In the genomic region with DNA sequence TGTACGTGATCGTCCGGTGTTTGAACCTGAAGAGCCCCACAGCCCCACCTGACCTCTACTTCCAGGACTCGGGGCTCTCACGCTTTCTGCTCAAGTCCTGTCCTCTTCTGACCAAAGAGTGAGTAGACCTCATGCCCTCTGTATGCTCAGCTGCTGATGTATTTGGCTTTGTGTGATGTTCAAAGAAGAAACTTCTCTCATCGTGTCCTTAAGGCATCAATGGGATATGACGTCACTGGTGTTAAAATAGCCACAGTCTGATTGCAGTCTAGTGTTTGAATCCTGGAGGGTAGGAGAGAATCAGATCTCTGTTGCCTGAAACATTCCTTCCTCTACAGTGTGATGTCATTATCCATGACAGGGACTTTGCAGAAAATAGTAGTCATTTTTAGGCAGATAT, we compare ENCODE assay signal across 13 cellular contexts. TPM values are rescaled to one million over a fixed set of nuclear protein-coding genes. Genes with fewer than 3 reads are reported as not detected.
DNase-seq lines count a peak whose midpoint lies in the region; ATAC-seq, FAIRE-seq and TF ChIP-seq lines count a peak whose summit lies in the region.
"Had no signal": no experiment of that assay in that cellular context is flagged by ENCODE, and none has a peak within 500 bp of the region (broad histone marks: within the 10 kb centered on the region; RNA-seq: fewer than 3 reads in every experiment).

No MANE protein-coding gene starts in this region.

- H3K4me1 ChIP-seq in IMR-90 (ENCODE audit: control insufficient read depth, insufficient read depth, low read length) (peaks cover 19% of the 10 kb centered on the region), heart right ventricle (peaks cover 12 to 98% (median 83%) of the 10 kb centered on the region in 9 donors), skeletal muscle tissue (ENCODE audit: control insufficient read depth in 3 of 3, insufficient read depth in 3 of 3, low read length in 3 of 3) (peaks cover 35 to 50% (median 50%) of the 10 kb centered on the region in 3 donors)

- peaks cover 14% of the 10 kb centered on the region for H3K36me3 ChIP-seq in IMR-90 (ENCODE audit: control insufficient read depth, insufficient read depth, low read length)
- H3K36me3 ChIP-seq in heart right ventricle = peaks cover 0 to 78% (median 22%) of the 10 kb centered on the region in 9 donors
- H3K36me3 ChIP-seq in skeletal muscle tissue (ENCODE audit: control insufficient read depth in 3 of 3, insufficient read depth in 3 of 3, low read length in 3 of 3) = peaks cover 4 to 20% (median 8%) of the 10 kb centered on the region in 3 donors

- H2BK20ac ChIP-seq in IMR-90 (ENCODE audit: low read depth, low read length) = no peak overlapping the region

- H4K91ac ChIP-seq in IMR-90 (ENCODE audit: insufficient read depth, low read depth, low read length) = no peak overlapping the region

- in situ Hi-C loops in IMR-90 (cut with MboI; ENCODE audit: low sequenced_read_pairs) = no loop called here

- no peaks in the 10 kb centered on the region for H3K9me3 ChIP-seq in IMR-90 (ENCODE audit: control insufficient read depth, insufficient read depth, low read length)
- H3K9me3 ChIP-seq in heart right ventricle = no peaks in the 10 kb centered on the region
- no peaks in the 10 kb centered on the region for H3K9me3 ChIP-seq in skeletal muscle tissue (ENCODE audit: control insufficient read depth in 3 of 3, low read length in 3 of 3)
- H3K9me3 ChIP-seq: upper lobe of right lung had no signal

- H2BK5ac ChIP-seq in IMR-90 (ENCODE audit: low read depth, low read length, poor library complexity, severe bottlenecking) = no peak overlapping the region

- no peak overlapping the region for H2AK5ac ChIP-seq in IMR-90 (ENCODE audit: low read depth, low read length)

- TF ChIP-seq RAD21 in IMR-90 (IDR thresholded peaks at IDR 0.05; ENCODE audit: low read length) = no peak

- H3K56ac ChIP-seq in IMR-90 (ENCODE audit: extremely low read depth, insufficient read depth, low read length) = no peak overlapping the region

- H3K14ac ChIP-seq in IMR-90 (replicated peaks; ENCODE audit: low read depth, low read length) = peak overlapping the region; percentile 51; the same call in 1 of the 2 replicates

- no peak overlapping the region for H3K9ac ChIP-seq in IMR-90 (ENCODE audit: low read depth, low read length)
- H3K9ac ChIP-seq in skeletal muscle tissue (ENCODE audit: low read depth in 1 of 3, low read length in 3 of 3) = peak overlapping the region in 1 of 3 donors; percentile 35

- 100% methylated on average over 1 of the region's 7 CpGs; no CpG with 5 or more reads in 1 of the 2 experiments for WGBS in IMR-90 (ENCODE audit: extremely low coverage in 2 of 2, insufficient read length in 1 of 2), 2 experiments
- 26 to 47% methylated on average over 7 of the region's 7 CpGs for WGBS in heart right ventricle, 2 donors

- no peaks in the 10 kb centered on the region for H4K20me1 ChIP-seq in IMR-90 (ENCODE audit: insufficient read depth, low read length)

- H3K18ac ChIP-seq in IMR-90 (ENCODE audit: low read depth, low read length) = no peak overlapping the region

- BruUV-seq in IMR-90 (replicated peaks; lab: Mats Ljungman, UMichigan) = no TSS peak

- H4K8ac ChIP-seq in IMR-90 (ENCODE audit: low read depth in 2 of 2, low read length in 2 of 2) = 0 out of 4 replicates have a peak overlapping the region, but pooled peaks of 1 of the 2 experiments have one; percentile 27

- H3K27me3 ChIP-seq in IMR-90 (ENCODE audit: control insufficient read depth, insufficient read depth, low read length) (no peaks in the 10 kb centered on the region), heart right ventricle (no peaks in the 10 kb centered on the region), skeletal muscle tissue (ENCODE audit: control insufficient read depth in 3 of 3, insufficient read depth in 3 of 3, low read length in 3 of 3) (no peaks in the 10 kb centered on the region)
- H3K27me3 ChIP-seq: upper lobe of right lung had no signal

- dilution Hi-C loops in IMR-90 (cut with HindIII; ENCODE audit: low sequenced_read_pairs, unreplicated experiment) = no loop called here

- H2AK9ac ChIP-seq in IMR-90 (replicated peaks; ENCODE audit: low read depth, low read length, poor library complexity) = peak overlapping the region; percentile 26

- no peak overlapping the region for H3K4me2 ChIP-seq in IMR-90 (ENCODE audit: low read depth, low read length)

- no peak overlapping the region; the same call in 1 of the 2 replicates for H3K23ac ChIP-seq in IMR-90 (ENCODE audit: low read depth, low read length)

- H2BK15ac ChIP-seq in IMR-90 (ENCODE audit: low read depth, low read length) = no peak overlapping the region

- peaks cover 24% of the 10 kb centered on the region for H3K9me1 ChIP-seq in IMR-90 (ENCODE audit: insufficient read depth, low read length)

- TF ChIP-seq CTCF in IMR-90 (conservative IDR thresholded peaks at IDR 0.05; ENCODE audit: low read depth, low read length) (no peak), heart right ventricle (IDR thresholded peaks at IDR 0.05) (no peak), D721Med (IDR thresholded peaks at IDR 0.05; ENCODE audit: insufficient read depth, missing control alignments) (no peak)

- CTCF ChIA-PET in IMR-90 (lab: Yijun Ruan, JAX) = no interaction called here

- no peak overlapping the region for H4K5ac ChIP-seq in IMR-90 (ENCODE audit: low read depth, low read length)

- DNase-seq in IMR-90 = peak; percentile 55
- peak; percentile 79 for DNase-seq in RPMI8226
- DNase-seq in heart right ventricle = peak in 1 of 2 donors; percentile 51
- no peak for DNase-seq in NOMO-1 treated with dmso at 0.1 percent for 144 hours (lab: John Stamatoyannopoulos, UW; ENCODE audit: unreplicated experiment)
- DNase-seq in GM19239 (ENCODE audit: insufficient read length, low spot score) = no peak
- DNase-seq in NCI-H128 (lab: John Stamatoyannopoulos, UW; ENCODE audit: unreplicated experiment) = no peak
- no peak for DNase-seq in D721Med (ENCODE audit: insufficient read length, low spot score)
- DNase-seq: activated naive CD4-positive, alpha-beta T cell; DMS 273 treated with DMSO at 0.1 percent for 48 hours; erythroblast; mesenchymal stem cell; upper lobe of right lung had no signal

- no peak overlapping the region for H2AFZ ChIP-seq in IMR-90 (replicated peaks; ENCODE audit: low read length, poor library complexity)

- H3K4me3 ChIP-seq in IMR-90 (ENCODE audit: insufficient read depth, low read depth, low read length) (no peak overlapping the region), heart right ventricle (no peak overlapping the region), skeletal muscle tissue (ENCODE audit: low read length in 3 of 3) (no peak overlapping the region)
- H3K4me3 ChIP-seq: upper lobe of right lung had no signal

- peaks cover 48 to 76% of the 10 kb centered on the region in 2 experiments for H3K79me1 ChIP-seq in IMR-90 (ENCODE audit: low read depth in 1 of 2, low read length in 2 of 2)

- TF ChIP-seq POLR2A in IMR-90 (IDR thresholded peaks at IDR 0.05; ENCODE audit: low read depth, low read length) = no peak

- H2BK120ac ChIP-seq in IMR-90 (ENCODE audit: low read depth, low read length) = no peak overlapping the region

- ATAC-seq in IMR-90 (ENCODE audit: low read depth) (no peak), heart right ventricle (peak; percentile 35 to 88 (median 72))

- H3K4ac ChIP-seq in IMR-90 (ENCODE audit: low read depth, low read length) = peak overlapping the region; percentile 29; the same call in 1 of the 2 replicates

- FAIRE-seq in GM19239 (lab: Jason Lieb, UNC) = no peak
- FAIRE-seq in D721Med (lab: Jason Lieb, UNC) = no peak

- POLR2A ChIA-PET in IMR-90 (lab: Charles Lee; ENCODE audit: unreplicated experiment) = no interaction called here

- intact Hi-C loops in IMR-90 (cut with micrococcal nuclease) = no loop called here
- intact Hi-C loops in heart right ventricle (cut with DNase I) = no loop called here

- H3K27ac ChIP-seq in IMR-90 (ENCODE audit: insufficient read depth, low read length) = no peak overlapping the region
- peak overlapping the region; percentile 33 to 98 (median 76) for H3K27ac ChIP-seq in heart right ventricle
- peak overlapping the region; percentile 65 for H3K27ac ChIP-seq in skeletal muscle tissue (ENCODE audit: low read depth, low read length)

TF ChIP-seq in IMR-90, 13 proteins besides CTCF, POLR2A, EP300 and RAD21 (continues in another document):
- TF ChIP-seq RFX5 (IDR thresholded peaks at IDR 0.05; ENCODE audit: low read depth, low read length) = no peak
- no peak for TF ChIP-seq CHD1 (IDR thresholded peaks at IDR 0.05; ENCODE audit: low read depth, low read length)
- TF ChIP-seq ELK1 (IDR thresholded peaks at IDR 0.05; ENCODE audit: borderline replicate concordance, low read depth, low read length) = no peak
- TF ChIP-seq NFE2L2 (IDR thresholded peaks at IDR 0.05; ENCODE audit: low read depth, low read length) = no peak
- no peak for TF ChIP-seq CEBPB (IDR thresholded peaks at IDR 0.05; ENCODE audit: low read depth, low read length)
- TF ChIP-seq MXI1 (IDR thresholded peaks at IDR 0.05; ENCODE audit: borderline replicate concordance, low read depth, low read length) = no peak
- TF ChIP-seq RCOR1 (IDR thresholded peaks at IDR 0.05; ENCODE audit: insufficient replicate concordance, low read length) = no peak
- no peak for TF ChIP-seq SMC3 (IDR thresholded peaks at IDR 0.05; ENCODE audit: low read depth, low read length)
- TF ChIP-seq USF2 (IDR thresholded peaks at IDR 0.05; ENCODE audit: low read depth, low read length) = no peak

RNA-seq across cellular contexts. Expression of gene ABHD2, which starts 28.1 kb away (rescaled TPM):
- total RNA-seq in IMR-90 (2012; rRNA removed) (56.9 and 62.9 TPM in 2 replicates), heart right ventricle (100 to 1,000 TPM in 8 of 10 donors, 10 to 100 TPM in 2; 74.9 to 201 (median 123) TPM), skeletal muscle tissue (23.0 TPM)
- polyA plus RNA-seq in IMR-90 (2012; rRNA removed) (29.4 and 31.2 TPM in 2 replicates), heart right ventricle (10 to 100 TPM in 1 of 2 donors, 1 to 10 TPM in 1; 9.1 to 41.6 TPM)
- polyA plus RNA-seq in IMR-90 (2012; cell fraction: cytosol; rRNA removed) = 5.6 and 10.7 TPM in 2 replicates
- 13.8 and 16.1 TPM in 2 replicates for polyA plus RNA-seq in IMR-90 (2012; cell fraction: nucleus; rRNA removed; ENCODE audit: low replicate concordance)

Comparison
In these comparisons a context has a peak if more than half of its experiments do, and no peak if none do; other contexts are left out.
1. DNase-seq: peak in IMR-90 (single experiment) and RPMI8226 (single experiment); none in NOMO-1 treated with dmso at 0.1 percent for 144 hours (single experiment), GM19239 (single experiment), NCI-H128 (single experiment) and D721Med (single experiment).